Comparison of ENCODE assay signal across 8 cellular contexts in the genomic region with DNA sequence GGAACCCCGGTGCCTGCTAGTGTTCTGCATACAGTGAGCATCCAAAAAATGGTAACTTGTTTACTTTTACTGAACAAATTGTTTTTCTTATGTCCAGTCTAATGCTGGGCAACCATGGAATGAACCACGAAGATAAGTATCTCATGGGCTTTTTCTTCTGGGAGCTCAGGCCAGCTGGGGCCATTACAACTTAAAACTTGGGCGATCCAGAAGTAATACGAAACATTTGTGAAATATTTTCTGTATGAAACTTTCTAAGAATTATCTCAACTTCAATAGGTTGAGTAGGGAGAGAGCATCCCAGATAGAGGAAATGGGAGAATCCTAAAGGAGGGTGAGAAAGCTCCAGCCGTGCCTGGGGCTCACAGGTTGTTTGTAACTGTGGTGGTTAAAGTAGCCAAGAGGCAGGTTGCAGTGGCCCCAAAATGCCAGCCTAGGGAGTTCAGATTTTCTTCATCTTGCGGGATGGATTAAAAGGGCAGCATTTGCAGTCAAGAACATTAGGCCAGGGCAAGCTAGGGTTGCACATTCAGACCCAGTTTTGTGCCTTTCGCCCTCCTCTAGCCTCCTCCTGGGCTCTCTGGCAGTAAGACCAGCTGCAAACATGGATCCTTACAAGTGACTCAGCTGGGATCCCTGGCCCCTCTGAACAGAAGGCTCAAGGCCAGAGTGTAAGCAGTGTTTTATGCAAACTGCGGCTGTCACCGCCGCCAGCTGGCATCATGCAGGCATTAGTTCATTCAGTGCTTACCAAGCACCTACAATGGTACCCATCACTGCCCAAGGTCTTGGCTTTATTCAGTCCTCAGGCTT.
DNase-seq lines count a peak whose midpoint lies in the region; ATAC-seq and TF ChIP-seq lines count a peak whose summit lies in the region.

No MANE protein-coding gene starts in this region.

- no peak for DNase-seq in GM12865 (ENCODE audit: low read depth)
- DNase-seq in WERI-Rb-1 = no peak
- DNase-seq in globus pallidus (ENCODE audit: low spot score) = peak; percentile 79
- no peak for DNase-seq in retinal pigment epithelial cell (ENCODE audit: low read depth)
- DNase-seq in middle frontal gyrus (ENCODE audit: extremely low spot score, low spot score) = no peak

- no peaks in the 10 kb centered on the region for H3K27me3 ChIP-seq in WERI-Rb-1 (ENCODE audit: insufficient read depth, low read depth, severe bottlenecking)

- ATAC-seq in GM18517 (IDR thresholded peaks at IDR 0.05; ENCODE audit: unreplicated experiment) (no peak), HG03175 (IDR thresholded peaks at IDR 0.05; ENCODE audit: unreplicated experiment) (no peak), GM21576 (IDR thresholded peaks at IDR 0.05; ENCODE audit: unreplicated experiment) (no peak)

- H3K4me3 ChIP-seq in GM12865 (ENCODE audit: low read depth, low read length) (peak overlapping the region; percentile 92), WERI-Rb-1 (ENCODE audit: low read depth, low read length) (peak overlapping the region; percentile 95), retinal pigment epithelial cell (ENCODE audit: low read length) (peak overlapping the region; percentile 91)

- peak overlapping the region; percentile 94 for H3K27ac ChIP-seq in WERI-Rb-1

- no peaks in the 10 kb centered on the region for H3K9me3 ChIP-seq in WERI-Rb-1 (ENCODE audit: severe bottlenecking)

- TF ChIP-seq CTCF in GM12865 (IDR thresholded peaks at IDR 0.05; ENCODE audit: insufficient read depth, low read depth, low read length, missing control alignments) = no peak
- TF ChIP-seq CTCF in WERI-Rb-1 (IDR thresholded peaks at IDR 0.05; ENCODE audit: low read depth, low read length) = no peak
- TF ChIP-seq CTCF in retinal pigment epithelial cell (conservative IDR thresholded peaks at IDR 0.05; ENCODE audit: low read depth, low read length) = no peak

- peaks cover 51% of the 10 kb centered on the region for H3K36me3 ChIP-seq in WERI-Rb-1
